32 cellular contexts compared by ENCODE assay signal in the genomic region with DNA sequence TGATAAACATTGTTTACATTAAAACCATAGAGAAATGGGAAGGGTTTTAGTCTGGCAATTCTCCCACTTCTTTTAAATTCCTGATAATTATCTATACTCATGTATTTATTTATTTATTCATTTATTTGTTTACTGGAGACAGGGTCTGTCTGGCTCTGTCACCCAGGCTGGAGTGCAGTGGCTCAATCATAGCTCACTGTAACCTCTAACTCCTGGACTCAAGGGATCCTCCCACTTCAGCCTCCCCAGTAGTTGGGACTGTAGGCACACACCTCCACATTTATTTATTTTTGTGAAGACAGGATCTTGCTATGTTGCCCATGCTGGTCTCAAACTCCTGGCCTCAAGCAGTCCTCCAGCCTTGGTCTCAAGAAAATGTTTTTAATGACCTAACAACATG.
"Had no signal": no experiment of that assay in that cellular context is flagged by ENCODE, and none has a peak within 500 bp of the region (broad histone marks: within the 10 kb centered on the region; RNA-seq: fewer than 3 reads in every experiment).

No MANE protein-coding gene starts in this region.

- H3K27ac ChIP-seq: PC-9, VCaP had no signal

- H3K27me3 Mint-ChIP-seq: activated T-cell treated with anti-CD3 and anti-CD28 coated beads, Interleukin-2, amount 50 U/mL, for 24 hours had no signal

- DNase-seq: activated CD4-positive, alpha-beta T cell treated with anti-CD3 and anti-CD28 coated beads for 1 hour; activated CD4-positive, alpha-beta T cell treated with anti-CD3 and anti-CD28 coated beads, Interleukin-2, amount 10 ng/mL, durations not matched to agents 24 days and 14 days; activated CD4-positive, alpha-beta T cell treated with anti-CD3 and anti-CD28 coated beads, Interleukin-2, amount 50 U/mL, for 4 hours; activated CD4-positive, CD25-positive, alpha-beta regulatory T cell; activated CD8-positive, alpha-beta memory T cell treated with anti-CD3 and anti-CD28 coated beads for 24 hours; activated gamma-delta T cell treated with Interleukin-2 at 50 U/mL for 16 hours; activated naive CD4-positive, alpha-beta T cell treated with anti-CD3 and anti-CD28 coated beads, Interleukin-2, amount 10 ng/mL, durations not matched to agents 7 days and 5 days; activated naive CD8-positive, alpha-beta T cell treated with anti-CD3 and anti-CD28 coated beads, Interleukin-2, amount 50 U/mL, for 24 hours; activated T-cell treated with anti-CD3 and anti-CD28 coated beads, Interleukin-2, amount 50 U/mL, for 24 hours; anterior cingulate cortex; caudate nucleus; cerebellar nuclear complex; MG63; NCI-H1048; NCI-H1105 treated with DMSO at 0.1 percent for 48 hours; NCI-H1436; NCI-H1694; NCI-H1930; NCI-H2081 treated with DMSO at 0.1 percent for 48 hours; NCI-H345; NCI-H524 treated with DMSO at 0.1 percent for 48 hours; PC-9; Right ventricle myocardium superior; SW 1271; T-helper 1 cell; T-helper 2 cell; T-helper 9 cell had no signal

- H3K9me3 Mint-ChIP-seq: activated CD4-positive, alpha-beta T cell treated with anti-CD3 and anti-CD28 coated beads, Interleukin-2, amount 10 ng/mL, durations not matched to agents 24 days and 14 days; activated naive CD4-positive, alpha-beta T cell treated with anti-CD3 and anti-CD28 coated beads, Interleukin-2, amount 10 ng/mL, durations not matched to agents 7 days and 5 days; activated naive CD8-positive, alpha-beta T cell treated with anti-CD3 and anti-CD28 coated beads, Interleukin-2, amount 50 U/mL, for 24 hours; activated T-cell treated with anti-CD3 and anti-CD28 coated beads, Interleukin-2, amount 50 U/mL, for 24 hours; activated T-helper 2 cell treated with anti-CD3 and anti-CD28 coated beads, Interferon-gamma antibody, Interleukin-2, Interleukin-4, amounts not matched to agents 10 μg/mL and 5 μg/mL and 100 μg/mL, durations not matched to agents 14 hours and 24 hours and 36 hours; brain had no signal

- ATAC-seq: activated naive CD8-positive, alpha-beta T cell treated with anti-CD3 and anti-CD28 coated beads, Interleukin-2, amount 50 U/mL, for 24 hours; K562 had no signal

- H3K27ac Mint-ChIP-seq: activated CD4-positive, alpha-beta T cell treated with anti-CD3 and anti-CD28 coated beads, Interleukin-2, amount 10 ng/mL, durations not matched to agents 24 days and 14 days; activated naive CD4-positive, alpha-beta T cell treated with anti-CD3 and anti-CD28 coated beads, Interleukin-2, amount 10 ng/mL, durations not matched to agents 7 days and 5 days; activated naive CD8-positive, alpha-beta T cell; activated naive CD8-positive, alpha-beta T cell treated with anti-CD3 and anti-CD28 coated beads, Interleukin-2, amount 50 U/mL, for 24 hours; activated T-cell treated with anti-CD3 and anti-CD28 coated beads, Interleukin-2, amount 50 U/mL, for 24 hours; activated T-helper 2 cell treated with anti-CD3 and anti-CD28 coated beads, Interferon-gamma antibody, Interleukin-2, Interleukin-4, amounts not matched to agents 10 μg/mL and 5 μg/mL and 100 μg/mL, durations not matched to agents 14 hours and 24 hours and 36 hours had no signal

- H3K4me3 ChIP-seq: K562, MG63, PC-9 had no signal

- H3K9me3 ChIP-seq: MG63 had no signal

- H3K4me3 Mint-ChIP-seq: activated CD4-positive, alpha-beta T cell treated with anti-CD3 and anti-CD28 coated beads, Interleukin-2, amount 10 ng/mL, durations not matched to agents 24 days and 14 days; activated naive CD4-positive, alpha-beta T cell treated with anti-CD3 and anti-CD28 coated beads, Interleukin-2, amount 10 ng/mL, durations not matched to agents 7 days and 5 days; activated naive CD8-positive, alpha-beta T cell; activated naive CD8-positive, alpha-beta T cell treated with anti-CD3 and anti-CD28 coated beads, Interleukin-2, amount 50 U/mL, for 24 hours; activated T-cell treated with anti-CD3 and anti-CD28 coated beads, Interleukin-2, amount 50 U/mL, for 24 hours had no signal
